22 cellular contexts compared by ENCODE assay signal in the genomic region with DNA sequence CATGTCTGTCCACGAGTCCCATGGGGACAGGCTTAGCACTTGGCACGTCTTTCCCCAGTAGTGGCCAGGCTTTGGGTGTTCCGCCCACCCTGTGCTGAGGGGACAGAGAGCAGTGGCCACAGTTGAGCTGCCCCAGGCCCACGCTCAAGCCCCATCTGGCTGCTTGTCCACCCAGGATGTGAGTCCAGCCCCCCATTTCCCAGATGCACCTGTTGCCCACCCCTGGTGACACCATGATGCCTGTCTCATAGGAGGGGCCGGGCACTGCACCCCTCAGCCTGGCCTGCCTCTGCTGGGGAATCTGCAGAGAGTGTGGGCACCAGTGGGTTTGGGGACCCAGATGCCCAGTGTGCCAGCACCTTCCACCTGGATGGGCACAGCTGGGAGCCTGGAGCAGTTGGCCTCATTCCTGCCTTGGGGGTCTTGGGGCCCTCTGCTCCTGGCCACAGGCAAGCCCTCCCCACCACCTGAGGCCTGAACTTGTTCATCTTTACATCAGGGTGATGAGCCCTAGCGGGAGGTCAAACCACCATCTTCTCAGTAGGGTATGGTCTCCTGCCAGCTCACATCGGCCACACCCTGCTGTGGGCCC. TPM values are rescaled to one million over a fixed set of nuclear protein-coding genes. Genes with fewer than 3 reads are reported as not detected.
DNase-seq lines count a peak whose midpoint lies in the region; ATAC-seq, FAIRE-seq and TF ChIP-seq lines count a peak whose summit lies in the region.
"Had no signal": no experiment of that assay in that cellular context is flagged by ENCODE, and none has a peak within 500 bp of the region (broad histone marks: within the 10 kb centered on the region; RNA-seq: fewer than 3 reads in every experiment).

No MANE protein-coding gene starts in this region.

- no peaks in the 10 kb centered on the region for H3K36me3 Mint-ChIP-seq in activated T-cell treated with anti-CD3 and anti-CD28 coated beads, Interleukin-2, amount 50 U/mL, for 4 hours (ENCODE audit: insufficient read depth)

- no peaks in the 10 kb centered on the region for H3K27me3 Mint-ChIP-seq in activated T-cell treated with anti-CD3 and anti-CD28 coated beads, Interleukin-2, amount 50 U/mL, for 4 hours (ENCODE audit: low read depth)

- peak in 2 of 3 donors; percentile 52 to 56 for DNase-seq in right cardiac atrium
- DNase-seq in heart right ventricle = no peak
- no peak for DNase-seq in Panc1 (ENCODE audit: low read depth, low spot score)
- no peak for DNase-seq in HepG2 (ENCODE audit: low spot score)
- peak; percentile 57 for DNase-seq in sigmoid colon
- no peak for DNase-seq in NOMO-1 (lab: John Stamatoyannopoulos, UW; ENCODE audit: unreplicated experiment in 2 of 2)
- no peak for DNase-seq in NCI-H2227 (lab: John Stamatoyannopoulos, UW; ENCODE audit: unreplicated experiment)
- DNase-seq in activated T-cell treated with anti-CD3 and anti-CD28 coated beads, Interleukin-2, amount 50 U/mL, for 4 hours = no peak
- DNase-seq: C1 segment of cervical spinal cord, H7, IMR-90, Kasumi-1, MM.1S, NCI-H1092, NCI-H1694, NCI-H510A treated with DMSO at 0.1 percent for 48 hours, NCI-H774, OCI-M1, SJCRH30 had no signal

- 81% methylated on average over 7 of the region's 7 CpGs for WGBS in right cardiac atrium
- WGBS in heart right ventricle, 2 donors = 81 to 87% methylated on average over 7 of the region's 7 CpGs
- WGBS in HepG2 (ENCODE audit: low lambda C conversion rate) = 83% methylated on average over 2 of the region's 7 CpGs
- WGBS in sigmoid colon, 2 donors = 85 to 91% methylated on average over 7 of the region's 7 CpGs

- H3K4me3 ChIP-seq in right cardiac atrium (ENCODE audit: low read length) (no peak overlapping the region), heart right ventricle (no peak overlapping the region), Panc1 (ENCODE audit: low read depth in 2 of 2, low read length in 2 of 2) (no peak overlapping the region), HepG2 (replicated peaks in 1 of 3; ENCODE audit: insufficient read depth in 1 of 3, low read depth in 2 of 3, low read length in 3 of 3) (peak overlapping the region in 1 of 3 experiments; percentile 68; a peak in 2 of 6 replicates), sigmoid colon (no peak overlapping the region)
- H3K4me3 ChIP-seq: SJCRH30 had no signal

- H3K79me2 ChIP-seq in HepG2 (ENCODE audit: insufficient read depth, low read length) = no peaks in the 10 kb centered on the region

- CTCF ChIA-PET in Panc1 (lab: Charles Lee) (interaction anchor here (1.1 kb wide), 1 partner anchor 39 kb away, joined by 3 read pairs; no protein-coding TSS in a partner anchor), HepG2 (lab: Yijun Ruan, JAX; ENCODE audit: low intra/inter-chr PET ratio, low total read pairs) (no interaction called here)

- TF ChIP-seq EP300 in HepG2 (IDR thresholded peaks at IDR 0.05; ENCODE audit: low read depth in 2 of 2, low read length in 2 of 2) (no peak), HepG2 (CRISPR knock-in tag; IDR thresholded peaks at IDR 0.05; ENCODE audit: borderline replicate concordance) (no peak), sigmoid colon (IDR thresholded peaks at IDR 0.05) (no peak)

- BruUV-seq in Panc1 (replicated peaks; lab: Mats Ljungman, UMichigan) = no TSS peak
- BruUV-seq in HepG2 (replicated peaks; lab: Mats Ljungman, UMichigan) = no TSS peak

- H3K36me3 ChIP-seq in heart right ventricle (no peaks in the 10 kb centered on the region), Panc1 (ENCODE audit: control insufficient read depth, insufficient read depth, low read length) (no peaks in the 10 kb centered on the region), HepG2 (replicated peaks in 1 of 2; ENCODE audit: control insufficient read depth in 1 of 2, insufficient read depth in 2 of 2, low read length in 2 of 2) (peaks cover under 1 to 2% of the 10 kb centered on the region in 2 experiments; a peak in 3 of 5 replicates), sigmoid colon (no peaks in the 10 kb centered on the region)
- H3K36me3 ChIP-seq: SJCRH30 had no signal

- TF ChIP-seq POLR2A in HepG2 (IDR thresholded peaks at IDR 0.05; ENCODE audit: insufficient read depth in 1 of 2, low read depth in 2 of 2, low read length in 2 of 2) (no peak), sigmoid colon (IDR thresholded peaks at IDR 0.05) (no peak)

- TF ChIP-seq CTCF in heart right ventricle (IDR thresholded peaks at IDR 0.05) (no peak), Panc1 (IDR thresholded peaks at IDR 0.05) (no peak), HepG2 (CRISPR knock-in tag; IDR thresholded peaks at IDR 0.05) (no peak), sigmoid colon (IDR thresholded peaks at IDR 0.05) (no peak)

- no peak overlapping the region for H2AFZ ChIP-seq in HepG2 (ENCODE audit: low read length)

- H3K9me3 ChIP-seq in right cardiac atrium (ENCODE audit: control insufficient read depth, low read length) (no peaks in the 10 kb centered on the region), heart right ventricle (no peaks in the 10 kb centered on the region), Panc1 (ENCODE audit: control insufficient read depth, insufficient read depth, low read depth, low read length) (no peaks in the 10 kb centered on the region), HepG2 (ENCODE audit: low read length) (no peaks in the 10 kb centered on the region), sigmoid colon (no peaks in the 10 kb centered on the region)
- H3K9me3 ChIP-seq: SJCRH30 had no signal

- H3K4me2 ChIP-seq in HepG2 (ENCODE audit: low read depth, low read length) = peak overlapping the region; percentile 94

- peaks cover 20% of the 10 kb centered on the region for H3K4me1 Mint-ChIP-seq in activated T-cell treated with anti-CD3 and anti-CD28 coated beads, Interleukin-2, amount 50 U/mL, for 4 hours (ENCODE audit: low read depth)

- TF ChIP-seq RAD21 in HepG2 (CRISPR knock-in tag; IDR thresholded peaks at IDR 0.05) = no peak

- no peaks in the 10 kb centered on the region for H4K20me1 ChIP-seq in HepG2 (ENCODE audit: insufficient read depth, low read length)

- H3K27ac ChIP-seq in right cardiac atrium (ENCODE audit: low read length) (no peak overlapping the region), heart right ventricle (peak overlapping the region in 1 of 10 donors; percentile 22), Panc1 (ENCODE audit: low read length) (peak overlapping the region; percentile 79), HepG2 (ENCODE audit: extremely low read length, insufficient read depth, low read length) (peak overlapping the region; percentile 78), sigmoid colon (no peak overlapping the region)
- H3K27ac ChIP-seq: SJCRH30 had no signal

- H3K4me3 Mint-ChIP-seq in activated T-cell treated with anti-CD3 and anti-CD28 coated beads, Interleukin-2, amount 50 U/mL, for 4 hours = no peak overlapping the region

- H3K4me1 ChIP-seq in right cardiac atrium (ENCODE audit: control insufficient read depth, insufficient read depth, low read length) (no peaks in the 10 kb centered on the region), heart right ventricle (peaks cover 6 to 32% (median 18%) of the 10 kb centered on the region in 9 donors), Panc1 (ENCODE audit: control insufficient read depth, insufficient read depth, low read length) (peaks cover 40% of the 10 kb centered on the region), HepG2 (ENCODE audit: insufficient read depth, low read length) (peaks cover 46% of the 10 kb centered on the region), sigmoid colon (peaks cover 0 to 20% (median 19%) of the 10 kb centered on the region in 4 donors)
- H3K4me1 ChIP-seq: SJCRH30 had no signal

- H3K9me3 Mint-ChIP-seq in activated T-cell treated with anti-CD3 and anti-CD28 coated beads, Interleukin-2, amount 50 U/mL, for 4 hours = no peaks in the 10 kb centered on the region

- in situ Hi-C loops in Panc1 (cut with HindIII; ENCODE audit: low pct_unique_long_range_greater_than_20kb, low sequenced_read_pairs) (no loop called here), HepG2 (cut with HindIII; ENCODE audit: extremely low pct_ligation_motif_present, low pct_unique_long_range_greater_than_20kb) (loop anchor here (5.0 kb wide), 1 partner anchor 33 kb away; a partner anchor contains a TSS)

- intact Hi-C loops in right cardiac atrium (cut with DNase I) (no loop called here), heart right ventricle (cut with DNase I) (loop anchor here in 6 of 10 donors (5.0 to 10.0 kb wide), 6 partner anchors 38 to 202 kb away; a partner anchor contains a TSS), Panc1 (cut with micrococcal nuclease; ENCODE audit: unreplicated experiment) (loop anchor here (5.0 kb wide), 1 partner anchor 38 kb away; no protein-coding TSS in a partner anchor), HepG2 (cut with micrococcal nuclease; ENCODE audit: unreplicated experiment) (loop anchor here (5.0 kb wide), 1 partner anchor 38 kb away; no protein-coding TSS in a partner anchor), sigmoid colon (cut with DNase I) (loop anchor here (5.0 kb wide), 1 partner anchor 202 kb away; a partner anchor contains a TSS)

- H3K9ac ChIP-seq in HepG2 (ENCODE audit: insufficient read depth, low read depth, low read length) = peak overlapping the region; percentile 58; the same call in 1 of the 2 replicates

- ATAC-seq in right cardiac atrium (no peak), heart right ventricle (no peak), Panc1 (no peak), HepG2 (peak; percentile 5)
- ATAC-seq in activated T-cell treated with anti-CD3 and anti-CD28 coated beads, Interleukin-2, amount 50 U/mL, for 4 hours = no peak

- POLR2A ChIA-PET in Panc1 (lab: Charles Lee) (no interaction called here), HepG2 (lab: Yijun Ruan, JAX) (interaction anchor here (0.9 to 3.8 kb wide), 2 partner anchors 16 to 39 kb away, joined by 3 to 31 read pairs; no protein-coding TSS in a partner anchor)

- no peak for FAIRE-seq in HepG2 (lab: Jason Lieb, UNC)
- FAIRE-seq: G401.6 had no signal

- no peaks in the 10 kb centered on the region for H3K27me3 ChIP-seq in right cardiac atrium (ENCODE audit: control insufficient read depth, insufficient read depth)
- H3K27me3 ChIP-seq in heart right ventricle = no peaks in the 10 kb centered on the region
- H3K27me3 ChIP-seq in Panc1 (ENCODE audit: control insufficient read depth, insufficient read depth, low read length) = no peaks in the 10 kb centered on the region
- 0 out of 5 replicates have a peak, but pooled peaks cover 0 to 3% of the 10 kb centered on the region in 2 experiments for H3K27me3 ChIP-seq in HepG2 (ENCODE audit: control insufficient read depth in 1 of 2, insufficient read depth in 2 of 2, low read length in 2 of 2)
- peaks cover 0 to 4% (median 2%) of the 10 kb centered on the region in 3 donors for H3K27me3 ChIP-seq in sigmoid colon
- H3K27me3 ChIP-seq: SJCRH30 had no signal

RNA-seq across cellular contexts. Expression of a gene that starts 5.7 kb away (rescaled TPM):
- 10 to 100 TPM; 28.6 to 42.4 (median 35.1) TPM for total RNA-seq in right cardiac atrium
- polyA plus RNA-seq in right cardiac atrium = 61.8 TPM
- total RNA-seq in heart right ventricle = 10 to 100 TPM; 20.4 to 52.4 (median 30.0) TPM
- 100 to 1,000 TPM in 1 of 2 donors, 10 to 100 TPM in 1; 56.0 to 187 TPM for polyA plus RNA-seq in heart right ventricle
- 183 TPM for total RNA-seq in Panc1 (2021; ENCODE audit: unreplicated experiment)
- 313 TPM for polyA plus RNA-seq in Panc1 (2012; ENCODE audit: insufficient read length)
- total RNA-seq in HepG2 (2016; rRNA removed; fragmentation: Illumina TruSeq; extraction: Trizol) = 0.80 and 2.1 TPM in 2 replicates
- total RNA-seq in HepG2 (2016; cell fraction: cytosol; rRNA removed; fragmentation: Illumina TruSeq; extraction: Trizol; ENCODE audit: low read depth) = 1.7 and 1.8 TPM in 2 replicates
- 1.4 and 2.0 TPM in 2 replicates for total RNA-seq in HepG2 (2016; cell fraction: insoluble cytoplasmic fraction; rRNA removed; fragmentation: Illumina TruSeq; extraction: Trizol)
- total RNA-seq in HepG2 (2016; cell fraction: membrane; rRNA removed; fragmentation: Illumina TruSeq; extraction: Trizol) = 2.1 and 2.2 TPM in 2 replicates
- 1.8 and 1.9 TPM in 2 replicates for total RNA-seq in HepG2 (2016; cell fraction: nucleus; rRNA removed; fragmentation: Illumina TruSeq; extraction: Trizol)
- polyA plus RNA-seq in HepG2 (2011; rRNA removed) = 1.2 and 2.1 TPM in 2 replicates
- 1.1 and 2.0 TPM in 2 replicates for polyA plus RNA-seq in HepG2 (2011; cell fraction: cytosol; rRNA removed)
- 4.9 and 10.2 TPM in 2 replicates for polyA plus RNA-seq in HepG2 (2011; cell fraction: nucleus; rRNA removed)
- polyA plus RNA-seq in HepG2 (2012) = 1.6 and 2.0 TPM in 2 replicates
- polyA plus RNA-seq in HepG2 (2016; cell fraction: cytosol; fragmentation: Illumina TruSeq; extraction: Trizol; ENCODE audit: low read depth) = 1.6 and 2.7 TPM in 2 replicates
- 1.0 and 2.1 TPM in 2 replicates for polyA plus RNA-seq in HepG2 (2016; cell fraction: insoluble cytoplasmic fraction; fragmentation: Illumina TruSeq; extraction: Trizol; ENCODE audit: low read depth)
- 2.8 and 4.3 TPM in 2 replicates for polyA plus RNA-seq in HepG2 (2016; cell fraction: membrane; fragmentation: Illumina TruSeq; extraction: Trizol; ENCODE audit: low read depth)
- 5.7 and 7.3 TPM in 2 replicates for polyA plus RNA-seq in HepG2 (2016; cell fraction: nucleus; fragmentation: Illumina TruSeq; extraction: Trizol; ENCODE audit: insufficient read depth, low read depth)
- polyA minus RNA-seq in HepG2 (2011; rRNA and poly(A)+ RNA removed; ENCODE audit: low replicate concordance) = 2.3 and 4.3 TPM in 2 replicates
- 1.5 and 1.8 TPM in 2 replicates for polyA minus RNA-seq in HepG2 (2011; cell fraction: cytosol; rRNA and poly(A)+ RNA removed)
- not detected in 2 replicates for polyA minus RNA-seq in HepG2 (2011; cell fraction: nucleus; rRNA and poly(A)+ RNA removed)
- 10 to 100 TPM; 51.0 to 70.9 (median 53.1) TPM for total RNA-seq in sigmoid colon
- polyA plus RNA-seq in sigmoid colon = 100 to 1,000 TPM in 1 of 3 donors, 10 to 100 TPM in 2; 46.8 to 122 (median 50.2) TPM
- total RNA-seq in activated T-cell treated with anti-CD3 and anti-CD28 coated beads, Interleukin-2, amount 50 U/mL, for 4 hours = 10 to 100 TPM; 26.7 to 29.3 (median 29.2) TPM
- total RNA-seq: SJCRH30 had no signal

RNA-seq across cellular contexts. Expression of a gene that starts 15.1 kb away (rescaled TPM):
- total RNA-seq in right cardiac atrium (under 1 TPM; 0.26 to 0.88 (median 0.63) TPM), heart right ventricle (1 to 10 TPM in 4 of 10 donors, under 1 TPM in 6; 0.19 to 3.0 (median 0.74) TPM), Panc1 (2021; ENCODE audit: unreplicated experiment) (36.8 TPM), HepG2 (2016; rRNA removed; fragmentation: Illumina TruSeq; extraction: Trizol) (21.1 and 28.7 TPM in 2 replicates), sigmoid colon (under 1 TPM in 2 of 4 donors, not detected in 2; 0.27 to 0.71 TPM)
- polyA plus RNA-seq in right cardiac atrium (0.36 TPM), heart right ventricle (under 1 TPM; 0.13 to 0.80 TPM), HepG2 (2011; rRNA removed) (18.0 and 25.1 TPM in 2 replicates), sigmoid colon (100 to 1,000 TPM in 1 of 3 donors, 10 to 100 TPM in 2; 57.1 to 140 (median 86.7) TPM)
- 38.8 TPM for polyA plus RNA-seq in Panc1 (2012; ENCODE audit: insufficient read length)
- 5.8 and 6.9 TPM in 2 replicates for total RNA-seq in HepG2 (2016; cell fraction: cytosol; rRNA removed; fragmentation: Illumina TruSeq; extraction: Trizol; ENCODE audit: low read depth)
- total RNA-seq in HepG2 (2016; cell fraction: insoluble cytoplasmic fraction; rRNA removed; fragmentation: Illumina TruSeq; extraction: Trizol) = 17.5 and 29.7 TPM in 2 replicates
- total RNA-seq in HepG2 (2016; cell fraction: membrane; rRNA removed; fragmentation: Illumina TruSeq; extraction: Trizol) = 13.9 and 14.9 TPM in 2 replicates
- 14.5 and 19.8 TPM in 2 replicates for total RNA-seq in HepG2 (2016; cell fraction: nucleus; rRNA removed; fragmentation: Illumina TruSeq; extraction: Trizol)
- 13.8 and 24.2 TPM in 2 replicates for polyA plus RNA-seq in HepG2 (2011; cell fraction: cytosol; rRNA removed)
- polyA plus RNA-seq in HepG2 (2011; cell fraction: nucleus; rRNA removed) = 59.8 and 70.5 TPM in 2 replicates
- 12.9 and 13.0 TPM in 2 replicates for polyA plus RNA-seq in HepG2 (2012)
- 4.6 and 4.9 TPM in 2 replicates for polyA plus RNA-seq in HepG2 (2016; cell fraction: cytosol; fragmentation: Illumina TruSeq; extraction: Trizol; ENCODE audit: low read depth)
- 22.3 and 24.1 TPM in 2 replicates for polyA plus RNA-seq in HepG2 (2016; cell fraction: insoluble cytoplasmic fraction; fragmentation: Illumina TruSeq; extraction: Trizol; ENCODE audit: low read depth)
- 7.9 and 9.3 TPM in 2 replicates for polyA plus RNA-seq in HepG2 (2016; cell fraction: membrane; fragmentation: Illumina TruSeq; extraction: Trizol; ENCODE audit: low read depth)
- polyA plus RNA-seq in HepG2 (2016; cell fraction: nucleus; fragmentation: Illumina TruSeq; extraction: Trizol; ENCODE audit: insufficient read depth, low read depth) = 38.2 and 40.1 TPM in 2 replicates
- polyA minus RNA-seq in HepG2 (2011; rRNA and poly(A)+ RNA removed; ENCODE audit: low replicate concordance) = 30.4 and 42.3 TPM in 2 replicates
- 24.6 and 25.2 TPM in 2 replicates for polyA minus RNA-seq in HepG2 (2011; cell fraction: cytosol; rRNA and poly(A)+ RNA removed)
- polyA minus RNA-seq in HepG2 (2011; cell fraction: nucleus; rRNA and poly(A)+ RNA removed) = 9.9 and 14.7 TPM in 2 replicates
- under 1 TPM; 0.11 to 0.40 (median 0.16) TPM for total RNA-seq in activated T-cell treated with anti-CD3 and anti-CD28 coated beads, Interleukin-2, amount 50 U/mL, for 4 hours
- total RNA-seq: SJCRH30 had no signal

RNA-seq across cellular contexts. Expression of a gene that starts 32.7 kb away (rescaled TPM):
- total RNA-seq in right cardiac atrium (under 1 TPM; 0.14 to 0.46 (median 0.20) TPM), heart right ventricle (1 to 10 TPM in 1 of 10 donors, under 1 TPM in 5, not detected in 4; 0.05 to 2.3 (median 0.19) TPM), Panc1 (2021; ENCODE audit: unreplicated experiment) (61.4 TPM), HepG2 (2016; rRNA removed; fragmentation: Illumina TruSeq; extraction: Trizol) (1.5 and 8.9 TPM in 2 replicates), sigmoid colon (1 to 10 TPM in 1 of 4 donors, under 1 TPM in 3; 0.14 to 2.5 (median 0.26) TPM)
- polyA plus RNA-seq in right cardiac atrium (0.20 TPM), heart right ventricle (under 1 TPM; 0.13 to 0.37 TPM), HepG2 (2011; rRNA removed) (14.3 and 19.9 TPM in 2 replicates), sigmoid colon (100 to 1,000 TPM in 1 of 3 donors, 1 to 10 TPM in 2; 4.2 to 123 (median 6.5) TPM)
- polyA plus RNA-seq in Panc1 (2012; ENCODE audit: insufficient read length) = 56.7 TPM
- 1.8 and 2.3 TPM in 2 replicates for total RNA-seq in HepG2 (2016; cell fraction: cytosol; rRNA removed; fragmentation: Illumina TruSeq; extraction: Trizol; ENCODE audit: low read depth)
- total RNA-seq in HepG2 (2016; cell fraction: insoluble cytoplasmic fraction; rRNA removed; fragmentation: Illumina TruSeq; extraction: Trizol) = 1.2 and 9.2 TPM in 2 replicates
- 1.7 and 2.0 TPM in 2 replicates for total RNA-seq in HepG2 (2016; cell fraction: membrane; rRNA removed; fragmentation: Illumina TruSeq; extraction: Trizol)
- 14.4 and 16.4 TPM in 2 replicates for total RNA-seq in HepG2 (2016; cell fraction: nucleus; rRNA removed; fragmentation: Illumina TruSeq; extraction: Trizol)
- 2.2 and 2.9 TPM in 2 replicates for polyA plus RNA-seq in HepG2 (2011; cell fraction: cytosol; rRNA removed)
- polyA plus RNA-seq in HepG2 (2011; cell fraction: nucleus; rRNA removed) = 267 and 279 TPM in 2 replicates
- polyA plus RNA-seq in HepG2 (2012) = 18.3 and 18.6 TPM in 2 replicates
- 0.44 and 0.54 TPM in 2 replicates for polyA plus RNA-seq in HepG2 (2016; cell fraction: cytosol; fragmentation: Illumina TruSeq; extraction: Trizol; ENCODE audit: low read depth)
- polyA plus RNA-seq in HepG2 (2016; cell fraction: insoluble cytoplasmic fraction; fragmentation: Illumina TruSeq; extraction: Trizol; ENCODE audit: low read depth) = 1.5 and 1.9 TPM in 2 replicates
- polyA plus RNA-seq in HepG2 (2016; cell fraction: membrane; fragmentation: Illumina TruSeq; extraction: Trizol; ENCODE audit: low read depth) = 0.82 and 1.0 TPM in 2 replicates
- 71.0 and 80.1 TPM in 2 replicates for polyA plus RNA-seq in HepG2 (2016; cell fraction: nucleus; fragmentation: Illumina TruSeq; extraction: Trizol; ENCODE audit: insufficient read depth, low read depth)
- 0.23 and 6.4 TPM in 2 replicates for polyA minus RNA-seq in HepG2 (2011; rRNA and poly(A)+ RNA removed; ENCODE audit: low replicate concordance)
- 0.97 and 2.5 TPM in 2 replicates for polyA minus RNA-seq in HepG2 (2011; cell fraction: cytosol; rRNA and poly(A)+ RNA removed)
- 14.8 and 15.1 TPM in 2 replicates for polyA minus RNA-seq in HepG2 (2011; cell fraction: nucleus; rRNA and poly(A)+ RNA removed)
- total RNA-seq in activated T-cell treated with anti-CD3 and anti-CD28 coated beads, Interleukin-2, amount 50 U/mL, for 4 hours = 10 to 100 TPM; 16.5 to 21.7 (median 20.4) TPM
- total RNA-seq: IMR-90, RPMI7951 had no signal
- polyA plus RNA-seq: IMR-90 had no signal

RNA-seq across cellular contexts. Expression of a gene that starts 39.8 kb away (rescaled TPM):
- total RNA-seq in right cardiac atrium (1 to 10 TPM; 1.0 to 1.6 (median 1.3) TPM), heart right ventricle (1 to 10 TPM in 1 of 10 donors, under 1 TPM in 6, not detected in 3; 0.09 to 1.6 (median 0.25) TPM), Panc1 (2021; ENCODE audit: unreplicated experiment) (122 TPM), HepG2 (2016; rRNA removed; fragmentation: Illumina TruSeq; extraction: Trizol) (24.8 and 50.1 TPM in 2 replicates), sigmoid colon (1 to 10 TPM; 1.4 to 9.1 (median 2.7) TPM)
- polyA plus RNA-seq in right cardiac atrium (2.5 TPM), heart right ventricle (1 to 10 TPM in 1 of 2 donors, under 1 TPM in 1; 0.75 to 1.7 TPM), HepG2 (2011; rRNA removed) (30.5 and 34.4 TPM in 2 replicates), sigmoid colon (1 to 10 TPM in 2 of 3 donors, not detected in 1; 7.6 to 7.8 TPM)
- polyA plus RNA-seq in Panc1 (2012; ENCODE audit: insufficient read length) = 259 TPM
- 13.7 and 15.2 TPM in 2 replicates for total RNA-seq in HepG2 (2016; cell fraction: cytosol; rRNA removed; fragmentation: Illumina TruSeq; extraction: Trizol; ENCODE audit: low read depth)
- total RNA-seq in HepG2 (2016; cell fraction: insoluble cytoplasmic fraction; rRNA removed; fragmentation: Illumina TruSeq; extraction: Trizol) = 20.5 and 56.5 TPM in 2 replicates
- total RNA-seq in HepG2 (2016; cell fraction: membrane; rRNA removed; fragmentation: Illumina TruSeq; extraction: Trizol) = 36.4 and 42.9 TPM in 2 replicates
- 47.2 and 48.9 TPM in 2 replicates for total RNA-seq in HepG2 (2016; cell fraction: nucleus; rRNA removed; fragmentation: Illumina TruSeq; extraction: Trizol)
- 18.4 and 40.1 TPM in 2 replicates for polyA plus RNA-seq in HepG2 (2011; cell fraction: cytosol; rRNA removed)
- 268 and 442 TPM in 2 replicates for polyA plus RNA-seq in HepG2 (2011; cell fraction: nucleus; rRNA removed)
- 19.2 and 34.3 TPM in 2 replicates for polyA plus RNA-seq in HepG2 (2012)
- 11.8 and 14.2 TPM in 2 replicates for polyA plus RNA-seq in HepG2 (2016; cell fraction: cytosol; fragmentation: Illumina TruSeq; extraction: Trizol; ENCODE audit: low read depth)
- 26.0 and 28.4 TPM in 2 replicates for polyA plus RNA-seq in HepG2 (2016; cell fraction: insoluble cytoplasmic fraction; fragmentation: Illumina TruSeq; extraction: Trizol; ENCODE audit: low read depth)
- polyA plus RNA-seq in HepG2 (2016; cell fraction: membrane; fragmentation: Illumina TruSeq; extraction: Trizol; ENCODE audit: low read depth) = 26.2 and 30.9 TPM in 2 replicates
- 152 and 159 TPM in 2 replicates for polyA plus RNA-seq in HepG2 (2016; cell fraction: nucleus; fragmentation: Illumina TruSeq; extraction: Trizol; ENCODE audit: insufficient read depth, low read depth)
- 0.07 and 19.7 TPM in 2 replicates for polyA minus RNA-seq in HepG2 (2011; rRNA and poly(A)+ RNA removed; ENCODE audit: low replicate concordance)
- polyA minus RNA-seq in HepG2 (2011; cell fraction: cytosol; rRNA and poly(A)+ RNA removed) = 10.4 and 11.1 TPM in 2 replicates
- polyA minus RNA-seq in HepG2 (2011; cell fraction: nucleus; rRNA and poly(A)+ RNA removed) = 16.9 and 22.4 TPM in 2 replicates
- total RNA-seq in activated T-cell treated with anti-CD3 and anti-CD28 coated beads, Interleukin-2, amount 50 U/mL, for 4 hours = 1 to 10 TPM; 3.8 to 6.1 (median 5.5) TPM
- total RNA-seq: HT-29, RPMI7951 had no signal

RNA-seq across cellular contexts. Expression of a gene that starts 41.0 kb away (rescaled TPM):
- 10 to 100 TPM; 30.2 to 33.3 (median 30.9) TPM for total RNA-seq in right cardiac atrium
- 30.7 TPM for polyA plus RNA-seq in right cardiac atrium
- total RNA-seq in heart right ventricle = 10 to 100 TPM; 16.7 to 37.9 (median 24.8) TPM
- 10 to 100 TPM; 31.4 to 55.5 TPM for polyA plus RNA-seq in heart right ventricle
- 103 TPM for total RNA-seq in Panc1 (2021; ENCODE audit: unreplicated experiment)
- polyA plus RNA-seq in Panc1 (2012; ENCODE audit: insufficient read length) = 165 TPM
- total RNA-seq in HepG2 (2016; rRNA removed; fragmentation: Illumina TruSeq; extraction: Trizol) = 11.3 and 21.7 TPM in 2 replicates
- 5.6 and 7.0 TPM in 2 replicates for total RNA-seq in HepG2 (2016; cell fraction: cytosol; rRNA removed; fragmentation: Illumina TruSeq; extraction: Trizol; ENCODE audit: low read depth)
- 8.4 and 25.4 TPM in 2 replicates for total RNA-seq in HepG2 (2016; cell fraction: insoluble cytoplasmic fraction; rRNA removed; fragmentation: Illumina TruSeq; extraction: Trizol)
- total RNA-seq in HepG2 (2016; cell fraction: membrane; rRNA removed; fragmentation: Illumina TruSeq; extraction: Trizol) = 10.9 and 11.3 TPM in 2 replicates
- total RNA-seq in HepG2 (2016; cell fraction: nucleus; rRNA removed; fragmentation: Illumina TruSeq; extraction: Trizol) = 23.2 and 23.3 TPM in 2 replicates
- 26.4 and 37.6 TPM in 2 replicates for polyA plus RNA-seq in HepG2 (2011; rRNA removed)
- 28.3 and 34.4 TPM in 2 replicates for polyA plus RNA-seq in HepG2 (2011; cell fraction: cytosol; rRNA removed)
- 151 and 168 TPM in 2 replicates for polyA plus RNA-seq in HepG2 (2011; cell fraction: nucleus; rRNA removed)
- polyA plus RNA-seq in HepG2 (2012) = 19.9 and 35.5 TPM in 2 replicates
- polyA plus RNA-seq in HepG2 (2016; cell fraction: cytosol; fragmentation: Illumina TruSeq; extraction: Trizol; ENCODE audit: low read depth) = 5.4 and 6.0 TPM in 2 replicates
- 11.4 and 12.9 TPM in 2 replicates for polyA plus RNA-seq in HepG2 (2016; cell fraction: insoluble cytoplasmic fraction; fragmentation: Illumina TruSeq; extraction: Trizol; ENCODE audit: low read depth)
- polyA plus RNA-seq in HepG2 (2016; cell fraction: membrane; fragmentation: Illumina TruSeq; extraction: Trizol; ENCODE audit: low read depth) = 9.5 and 10.3 TPM in 2 replicates
- polyA plus RNA-seq in HepG2 (2016; cell fraction: nucleus; fragmentation: Illumina TruSeq; extraction: Trizol; ENCODE audit: insufficient read depth, low read depth) = 59.3 and 60.5 TPM in 2 replicates
- 43.0 and 66.5 TPM in 2 replicates for polyA minus RNA-seq in HepG2 (2011; rRNA and poly(A)+ RNA removed; ENCODE audit: low replicate concordance)
- 20.3 and 23.7 TPM in 2 replicates for polyA minus RNA-seq in HepG2 (2011; cell fraction: cytosol; rRNA and poly(A)+ RNA removed)
- 28.6 and 30.4 TPM in 2 replicates for polyA minus RNA-seq in HepG2 (2011; cell fraction: nucleus; rRNA and poly(A)+ RNA removed)
- 10 to 100 TPM; 30.1 to 76.2 (median 44.6) TPM for total RNA-seq in sigmoid colon
- polyA plus RNA-seq in sigmoid colon = 10 to 100 TPM in 1 of 3 donors, 1 to 10 TPM in 2; 4.8 to 29.0 (median 6.5) TPM
- 10 to 100 TPM; 25.7 to 30.9 (median 29.1) TPM for total RNA-seq in activated T-cell treated with anti-CD3 and anti-CD28 coated beads, Interleukin-2, amount 50 U/mL, for 4 hours

Comparison
In these comparisons a context has a peak if more than half of its experiments do, and no peak if none do; other contexts are left out.
1. DNase-seq: peak in right cardiac atrium (2 of 3) and sigmoid colon (single experiment); none in heart right ventricle (0 of 2), Panc1 (single experiment), HepG2 (single experiment), NOMO-1 (0 of 2), NCI-H2227 (single experiment) and activated T-cell treated with anti-CD3 and anti-CD28 coated beads, Interleukin-2, amount 50 U/mL, for 4 hours (single experiment).
2. intact Hi-C loops: an anchor here in heart right ventricle (5.0 to 10.0 kb wide), Panc1 (5.0 kb wide), HepG2 (5.0 kb wide) and sigmoid colon (5.0 kb wide); none called in right cardiac atrium.
3. H3K27ac ChIP-seq: peak in Panc1 (single experiment) and HepG2 (single experiment); none in right cardiac atrium (single experiment) and sigmoid colon (0 of 4).